19 cellular contexts compared by ENCODE assay signal in the genomic region with DNA sequence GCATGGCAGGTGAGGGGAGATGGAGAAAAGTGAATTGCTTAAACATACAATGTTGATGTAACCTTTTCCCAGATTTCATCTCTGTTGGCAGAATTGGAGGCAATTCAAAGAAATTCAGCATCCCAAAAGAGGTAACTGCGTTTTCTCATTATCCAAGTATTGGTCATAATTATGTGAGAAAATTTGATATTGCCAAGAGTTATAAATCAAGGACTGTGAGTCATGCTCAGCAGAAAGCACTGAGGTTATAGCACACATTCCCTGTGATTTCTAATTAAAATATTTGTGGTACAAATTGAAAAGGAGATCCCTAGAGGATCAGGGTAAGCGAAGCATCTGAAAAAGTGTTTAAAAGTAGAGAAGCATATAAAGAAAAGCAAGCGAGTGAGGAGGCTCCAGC. TPM values are rescaled to one million over a fixed set of nuclear protein-coding genes. Genes with fewer than 3 reads are reported as not detected.
DNase-seq lines count a peak whose midpoint lies in the region; TF ChIP-seq lines count a peak whose summit lies in the region.
"Had no signal": no experiment of that assay in that cellular context is flagged by ENCODE, and none has a peak within 500 bp of the region (broad histone marks: within the 10 kb centered on the region; RNA-seq: fewer than 3 reads in every experiment).

No MANE protein-coding gene starts in this region.

- no peak overlapping the region for H3K27ac Mint-ChIP-seq in activated naive CD4-positive, alpha-beta T cell treated with anti-CD3 and anti-CD28 coated beads for 36 hours
- H3K27ac Mint-ChIP-seq: activated naive CD8-positive, alpha-beta T cell treated with anti-CD3 and anti-CD28 coated beads for 36 hours; B cell; memory B cell had no signal

- H3K4me3 ChIP-seq in fibroblast of lung (replicated peaks in 1 of 4; ENCODE audit: control extremely low read depth in 1 of 4, insufficient read depth in 1 of 4, low read depth in 3 of 4, low read length in 4 of 4) (no peak overlapping the region), retinal pigment epithelial cell (ENCODE audit: low read length) (no peak overlapping the region)
- H3K4me3 ChIP-seq: sigmoid colon, SJCRH30, upper lobe of right lung had no signal

- peaks cover 31% of the 10 kb centered on the region for H3K4me1 ChIP-seq in fibroblast of lung (ENCODE audit: control insufficient read depth, extremely low read depth, insufficient read depth, low read length)
- H3K4me1 ChIP-seq: upper lobe of right lung had no signal

- no peaks in the 10 kb centered on the region for H3K27me3 ChIP-seq in fibroblast of lung (ENCODE audit: control insufficient read depth, insufficient read depth, low read length)
- H3K27me3 ChIP-seq: sigmoid colon, SJCRH30, upper lobe of right lung had no signal

- intact Hi-C loops in activated naive CD4-positive, alpha-beta T cell treated with anti-CD3 and anti-CD28 coated beads for 36 hours (cut with micrococcal nuclease), result no loop called here

- H3K9me3 Mint-ChIP-seq in activated naive CD4-positive, alpha-beta T cell treated with anti-CD3 and anti-CD28 coated beads for 36 hours, result no peaks in the 10 kb centered on the region
- H3K9me3 Mint-ChIP-seq: activated naive CD8-positive, alpha-beta T cell treated with anti-CD3 and anti-CD28 coated beads for 36 hours; memory B cell had no signal

- H3K9me3 ChIP-seq in fibroblast of lung (ENCODE audit: control insufficient read depth, insufficient read depth, low read depth, low read length), result no peaks in the 10 kb centered on the region
- H3K9me3 ChIP-seq: sigmoid colon, SJCRH30, upper lobe of right lung had no signal

- no peaks in the 10 kb centered on the region for H4K20me1 ChIP-seq in fibroblast of lung (ENCODE audit: control insufficient read depth, extremely low read depth, insufficient read depth, low read length)

- H3K9ac ChIP-seq in fibroblast of lung (ENCODE audit: insufficient read depth, low read length), result no peak overlapping the region

- no peak overlapping the region for H3K4me2 ChIP-seq in fibroblast of lung (ENCODE audit: extremely low read depth, insufficient read depth, low read length)

- peak; percentile 21 for DNase-seq in AG08396 (ENCODE audit: low spot score)
- DNase-seq in LHCN-M2 (ENCODE audit: low read depth), result peak; percentile 64
- peak; percentile 77 to 93 for DNase-seq in fibroblast of lung (ENCODE audit: low read depth in 2 of 2)
- DNase-seq in retinal pigment epithelial cell (ENCODE audit: low read depth), result peak; percentile 80
- no peak for DNase-seq in NOMO-1 treated with DMSO at 0.1 percent for 48 hours (lab: John Stamatoyannopoulos, UW; ENCODE audit: unreplicated experiment)
- DNase-seq in activated naive CD4-positive, alpha-beta T cell treated with anti-CD3 and anti-CD28 coated beads for 36 hours, result no peak
- no peak for DNase-seq in NCI-H1092 treated with DMSO at 0.1 percent for 48 hours (lab: John Stamatoyannopoulos, UW)
- no peak for DNase-seq in GDM1 (lab: John Stamatoyannopoulos, UW)
- DNase-seq: activated CD4-positive, alpha-beta T cell treated with anti-CD3 and anti-CD28 coated beads for 4 hours; activated naive CD8-positive, alpha-beta T cell treated with anti-CD3 and anti-CD28 coated beads for 36 hours; glutamatergic neuron; KG1; NCI-H1417; sigmoid colon; SJCRH30; stimulated activated CD4-positive, alpha-beta T cell treated with anti-CD3 and anti-CD28 coated beads, Interleukin-4, amount 100 ng/mL, for 4 hours; upper lobe of right lung had no signal

- CTCF ChIA-PET in activated naive CD4-positive, alpha-beta T cell treated with anti-CD3 and anti-CD28 coated beads for 36 hours (lab: Charles Lee), result interaction anchor here (1.7 to 3.3 kb wide), 4 partner anchors 18 to 33 kb away, joined by 6 to 17 read pairs (median 12); no protein-coding TSS in a partner anchor

- TF ChIP-seq CTCF in fibroblast of lung (conservative IDR thresholded peaks at IDR 0.05 in 1 of 2, IDR thresholded peaks at IDR 0.05 in 1 of 2; ENCODE audit: low read depth in 1 of 2, low read length in 2 of 2) (no peak), retinal pigment epithelial cell (conservative IDR thresholded peaks at IDR 0.05; ENCODE audit: low read depth, low read length) (no peak)

- H3K27me3 Mint-ChIP-seq in activated naive CD4-positive, alpha-beta T cell treated with anti-CD3 and anti-CD28 coated beads for 36 hours (ENCODE audit: low read depth), result no peaks in the 10 kb centered on the region
- H3K27me3 Mint-ChIP-seq: activated naive CD8-positive, alpha-beta T cell treated with anti-CD3 and anti-CD28 coated beads for 36 hours; B cell; memory B cell had no signal

- H3K36me3 ChIP-seq in fibroblast of lung (ENCODE audit: control insufficient read depth, insufficient read depth, low read length), result peaks cover 3% of the 10 kb centered on the region

- no peaks in the 10 kb centered on the region for H3K79me2 ChIP-seq in fibroblast of lung (ENCODE audit: control insufficient read depth, insufficient read depth, low read length)

- H3K4me1 Mint-ChIP-seq in activated naive CD4-positive, alpha-beta T cell treated with anti-CD3 and anti-CD28 coated beads for 36 hours (ENCODE audit: low read depth), result peaks cover 20% of the 10 kb centered on the region

- no peak overlapping the region for H3K4me3 Mint-ChIP-seq in activated naive CD4-positive, alpha-beta T cell treated with anti-CD3 and anti-CD28 coated beads for 36 hours
- H3K4me3 Mint-ChIP-seq: activated naive CD8-positive, alpha-beta T cell treated with anti-CD3 and anti-CD28 coated beads for 36 hours; B cell; memory B cell had no signal

- peak overlapping the region; percentile 53 for H3K27ac ChIP-seq in fibroblast of lung (ENCODE audit: insufficient read depth, low read length)
- H3K27ac ChIP-seq: SJCRH30, upper lobe of right lung had no signal

- H2AFZ ChIP-seq in fibroblast of lung (ENCODE audit: low read length), result no peak overlapping the region

- H3K36me3 Mint-ChIP-seq in activated naive CD4-positive, alpha-beta T cell treated with anti-CD3 and anti-CD28 coated beads for 36 hours (ENCODE audit: low read depth), result peaks cover 74% of the 10 kb centered on the region

RNA-seq across cellular contexts. Expression of a gene that starts 26.3 kb away (rescaled TPM):
- total RNA-seq in LHCN-M2 (2014; rRNA removed) (1.9 and 2.6 TPM in 2 replicates), fibroblast of lung (4.6 and 8.4 TPM in 2 replicates)
- 1.5 TPM for polyA plus RNA-seq in LHCN-M2 (2012)
- 2.9 and 4.0 TPM in 2 replicates for polyA plus RNA-seq in fibroblast of lung
- polyA plus RNA-seq in fibroblast of lung (2012), result 2.2 and 2.7 TPM in 2 replicates
- polyA minus RNA-seq in fibroblast of lung (ENCODE audit: low replicate concordance), result 0.93 and 1.9 TPM in 2 replicates
- under 1 TPM; 0.17 TPM for total RNA-seq in activated naive CD4-positive, alpha-beta T cell treated with anti-CD3 and anti-CD28 coated beads for 36 hours

RNA-seq across cellular contexts. Expression of a gene that starts 35.1 kb away (rescaled TPM):
- total RNA-seq in LHCN-M2 (2014; rRNA removed) (22.8 and 26.2 TPM in 2 replicates), fibroblast of lung (7.7 and 13.2 TPM in 2 replicates)
- 9.2 TPM for polyA plus RNA-seq in LHCN-M2 (2012)
- 10.0 and 14.9 TPM in 2 replicates for polyA plus RNA-seq in fibroblast of lung
- polyA plus RNA-seq in fibroblast of lung (2012), result 7.6 and 12.7 TPM in 2 replicates
- polyA minus RNA-seq in fibroblast of lung (ENCODE audit: low replicate concordance), result 3.5 and 22.7 TPM in 2 replicates
- 100 to 1,000 TPM; 113 to 122 TPM for total RNA-seq in activated naive CD4-positive, alpha-beta T cell treated with anti-CD3 and anti-CD28 coated beads for 36 hours

Comparison
In these comparisons a context has a peak if more than half of its experiments do, and no peak if none do; other contexts are left out.
1. DNase-seq: peak in AG08396 (single experiment), LHCN-M2 (single experiment), fibroblast of lung (2 of 2) and retinal pigment epithelial cell (single experiment); none in NOMO-1 treated with DMSO at 0.1 percent for 48 hours (single experiment), activated naive CD4-positive, alpha-beta T cell treated with anti-CD3 and anti-CD28 coated beads for 36 hours (single experiment), NCI-H1092 treated with DMSO at 0.1 percent for 48 hours (single experiment) and GDM1 (single experiment).